1 cellular context compared by ENCODE assay signal in the genomic region with DNA sequence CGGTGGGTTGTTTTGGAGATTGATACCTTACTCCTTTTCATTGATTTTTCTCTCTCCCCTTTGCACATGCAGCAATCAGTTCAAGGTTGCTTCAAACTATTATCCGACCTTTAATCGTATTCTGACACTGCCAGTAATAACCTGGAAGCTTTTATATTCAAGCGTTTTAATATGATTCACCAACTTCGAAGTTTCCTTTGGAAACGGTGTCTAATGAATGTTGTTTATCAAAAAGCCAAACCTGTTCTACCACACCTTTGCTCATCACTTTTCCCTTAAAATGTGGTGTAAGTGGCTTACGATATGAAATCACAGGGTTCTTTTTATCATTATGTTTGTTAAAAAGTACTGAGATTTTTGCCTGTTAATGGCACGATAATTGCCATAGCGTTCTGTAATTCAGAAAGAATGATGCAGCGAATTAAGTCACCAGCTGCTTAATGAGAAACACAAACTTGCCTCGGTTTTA.
TF ChIP-seq lines count a peak whose summit lies in the region.

No MANE protein-coding gene starts in this region.

TF ChIP-seq in HepG2, 621 proteins besides CTCF, POLR2A, EP300 and RAD21 (continued from another document):
- TF ChIP-seq THYN1 (CRISPR knock-in tag; IDR thresholded peaks at IDR 0.05; ENCODE audit: borderline replicate concordance, low read depth), result 0 out of 2 replicates have a peak, but pooled peaks have one; percentile 52
TF ChIP-seq in HepG2: peak in this region for 3.
